11 cellular contexts compared by ENCODE assay signal in the genomic region with DNA sequence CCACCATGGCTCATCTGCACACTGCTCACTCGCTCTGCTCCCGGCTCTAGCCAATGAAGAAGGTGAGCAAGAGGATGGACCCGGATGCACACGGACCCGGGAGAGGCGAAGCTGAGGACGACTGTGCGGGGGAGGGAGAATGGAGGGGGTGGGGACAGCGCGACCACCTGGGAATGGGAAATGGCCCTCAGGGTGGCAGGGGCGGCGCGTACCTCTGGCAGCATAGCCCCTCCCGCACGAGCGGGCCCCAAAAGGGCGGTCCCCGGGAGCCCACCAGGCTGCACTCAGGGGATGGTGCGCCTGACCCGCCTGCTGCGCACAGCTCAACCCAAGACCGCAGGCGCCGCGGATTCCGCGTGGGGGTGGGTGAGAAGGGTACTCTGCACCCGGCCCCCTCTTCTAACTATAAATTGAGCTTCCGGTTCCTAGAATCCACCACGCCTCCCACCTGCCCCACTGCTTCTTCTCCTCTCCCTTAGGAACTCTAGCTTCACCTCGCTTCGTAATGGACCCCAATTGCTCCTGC. TPM values are rescaled to one million over a fixed set of nuclear protein-coding genes. Genes with fewer than 3 reads are reported as not detected.
DNase-seq lines count a peak whose midpoint lies in the region; ATAC-seq and TF ChIP-seq lines count a peak whose summit lies in the region.
"Had no signal": no experiment of that assay in that cellular context is flagged by ENCODE, and none has a peak within 500 bp of the region (broad histone marks: within the 10 kb centered on the region; RNA-seq: fewer than 3 reads in every experiment).

No MANE protein-coding gene starts in this region.

- no peaks in the 10 kb centered on the region for H3F3A ChIP-seq in smooth muscle cell (ENCODE audit: low read depth)

- ATAC-seq in foreskin keratinocyte (no peak), HG03280 (IDR thresholded peaks at IDR 0.05; ENCODE audit: unreplicated experiment) (no peak), HG03457 (IDR thresholded peaks at IDR 0.05; ENCODE audit: unreplicated experiment) (no peak)

- H3K27ac ChIP-seq in esophagus (ENCODE audit: low read depth in 2 of 2, low read length in 1 of 2) (peak overlapping the region in 1 of 2 donors; percentile 4), smooth muscle cell (ENCODE audit: low read depth) (no peak overlapping the region), foreskin keratinocyte (no peak overlapping the region)
- H3K27ac ChIP-seq: neutrophil had no signal

- H3K9me3 Mint-ChIP-seq in activated CD4-positive, alpha-beta memory T cell treated with anti-CD3 and anti-CD28 coated beads, Interleukin-2, amount 10 ng/mL, durations not matched to agents 7 days and 5 days: no peaks in the 10 kb centered on the region

- H3K4me2 ChIP-seq in smooth muscle cell: peak overlapping the region; percentile 69

- H3K27me3 ChIP-seq in esophagus (ENCODE audit: control insufficient read depth in 1 of 2, insufficient read depth in 2 of 2, low read length in 2 of 2): no peaks in the 10 kb centered on the region
- H3K27me3 ChIP-seq in smooth muscle cell (ENCODE audit: low read depth): peaks cover 74% of the 10 kb centered on the region
- peaks cover 3% of the 10 kb centered on the region for H3K27me3 ChIP-seq in foreskin keratinocyte

- H2AFZ ChIP-seq in smooth muscle cell (ENCODE audit: low read depth): no peak overlapping the region

- H4K20me1 ChIP-seq in smooth muscle cell (ENCODE audit: low read depth): no peaks in the 10 kb centered on the region

- H3K4me3 Mint-ChIP-seq in activated CD4-positive, alpha-beta memory T cell treated with anti-CD3 and anti-CD28 coated beads, Interleukin-2, amount 10 ng/mL, durations not matched to agents 7 days and 5 days: peak overlapping the region; percentile 44

- no peak overlapping the region for H3K27ac Mint-ChIP-seq in activated CD4-positive, alpha-beta memory T cell treated with anti-CD3 and anti-CD28 coated beads, Interleukin-2, amount 10 ng/mL, durations not matched to agents 7 days and 5 days

- peaks cover 0 to 5% of the 10 kb centered on the region in 2 donors for H3K4me1 ChIP-seq in esophagus (ENCODE audit: control insufficient read depth in 2 of 2, insufficient read depth in 2 of 2, low read length in 1 of 2)
- no peaks in the 10 kb centered on the region for H3K4me1 ChIP-seq in smooth muscle cell (ENCODE audit: low read depth)
- no peaks in the 10 kb centered on the region for H3K4me1 ChIP-seq in foreskin keratinocyte

- TF ChIP-seq CTCF in smooth muscle cell (IDR thresholded peaks at IDR 0.05; ENCODE audit: borderline replicate concordance, insufficient read depth, poor library complexity, severe bottlenecking) (no peak), foreskin keratinocyte (conservative IDR thresholded peaks at IDR 0.05) (no peak)

- peak; percentile 37 for DNase-seq in ELF-1 (ENCODE audit: low read depth, low spot score)
- peak; percentile 60 for DNase-seq in activated CD4-positive, alpha-beta memory T cell treated with anti-CD3 and anti-CD28 coated beads, Interleukin-2, amount 10 ng/mL, durations not matched to agents 7 days and 5 days
- DNase-seq in smooth muscle cell (lab: John Stamatoyannopoulos, UW; ENCODE audit: unreplicated experiment): no peak
- no peak for DNase-seq in foreskin keratinocyte
- DNase-seq in COLO668 (lab: John Stamatoyannopoulos, UW; ENCODE audit: unreplicated experiment): no peak
- DNase-seq: anterior cingulate cortex, NCI-H226 had no signal

- H3K9ac ChIP-seq in smooth muscle cell (ENCODE audit: low read depth): no peak overlapping the region

- no peaks in the 10 kb centered on the region for H3K9me3 ChIP-seq in esophagus (ENCODE audit: control insufficient read depth in 2 of 2, insufficient read depth in 1 of 2, low read depth in 1 of 2, low read length in 1 of 2)
- H3K9me3 ChIP-seq in smooth muscle cell (replicated peaks; ENCODE audit: low read depth): no peaks in the 10 kb centered on the region
- H3K9me3 ChIP-seq: neutrophil had no signal

- CTCF ChIA-PET in activated CD4-positive, alpha-beta memory T cell treated with anti-CD3 and anti-CD28 coated beads, Interleukin-2, amount 10 ng/mL, durations not matched to agents 7 days and 5 days (lab: Charles Lee): interaction anchor here (0.7 to 1.6 kb wide), 3 partner anchors 14 to 32 kb away, joined by 3 to 12 read pairs (median 3); no protein-coding TSS in a partner anchor

- H3K27me3 Mint-ChIP-seq in activated CD4-positive, alpha-beta memory T cell treated with anti-CD3 and anti-CD28 coated beads, Interleukin-2, amount 10 ng/mL, durations not matched to agents 7 days and 5 days: peaks cover 46% of the 10 kb centered on the region

- H3K36me3 ChIP-seq in esophagus (ENCODE audit: control insufficient read depth in 2 of 2, insufficient read depth in 2 of 2, low read length in 1 of 2) (no peaks in the 10 kb centered on the region), smooth muscle cell (ENCODE audit: low read depth) (no peaks in the 10 kb centered on the region)
- H3K36me3 ChIP-seq: neutrophil had no signal

- POLR2A ChIA-PET in activated CD4-positive, alpha-beta memory T cell treated with anti-CD3 and anti-CD28 coated beads, Interleukin-2, amount 10 ng/mL, durations not matched to agents 7 days and 5 days (lab: Charles Lee): interaction anchor here (0.7 to 1.7 kb wide), 2 partner anchors 13 to 26 kb away, joined by 6 to 8 read pairs; no protein-coding TSS in a partner anchor

- H3K4me3 ChIP-seq in esophagus (ENCODE audit: low read depth in 1 of 2, low read length in 2 of 2): peak overlapping the region; percentile 5 to 31
- peak overlapping the region; percentile 6 for H3K4me3 ChIP-seq in smooth muscle cell

- 26 to 36% methylated on average over 14 to 32 of the region's 32 CpGs for WGBS in esophagus, 2 donors
- 7% methylated on average over 30 of the region's 32 CpGs for WGBS in smooth muscle cell (ENCODE audit: low lambda C conversion rate)

- peaks cover 21% of the 10 kb centered on the region for H3K4me1 Mint-ChIP-seq in activated CD4-positive, alpha-beta memory T cell treated with anti-CD3 and anti-CD28 coated beads, Interleukin-2, amount 10 ng/mL, durations not matched to agents 7 days and 5 days

- no peaks in the 10 kb centered on the region for H3K36me3 Mint-ChIP-seq in activated CD4-positive, alpha-beta memory T cell treated with anti-CD3 and anti-CD28 coated beads, Interleukin-2, amount 10 ng/mL, durations not matched to agents 7 days and 5 days (ENCODE audit: low read depth)

- H3K79me2 ChIP-seq in smooth muscle cell (ENCODE audit: low read depth): no peaks in the 10 kb centered on the region

RNA-seq across cellular contexts. Expression of gene MT1H, which starts 6.1 kb away (rescaled TPM):
- not detected for total RNA-seq in activated CD4-positive, alpha-beta memory T cell treated with anti-CD3 and anti-CD28 coated beads, Interleukin-2, amount 10 ng/mL, durations not matched to agents 7 days and 5 days
- polyA plus RNA-seq in esophagus (10 to 100 TPM; 32.9 to 63.3 TPM), smooth muscle cell (not detected in 2 replicates), foreskin keratinocyte (0.53 TPM in 1 of 2 replicates, not detected in the other)
- total RNA-seq in smooth muscle cell (not detected in 2 replicates), foreskin keratinocyte (not detected in 2 replicates)

RNA-seq across cellular contexts. Expression of gene MT1X, which starts 6.5 kb away (rescaled TPM):
- 10 to 100 TPM; 28.4 to 33.1 TPM for total RNA-seq in activated CD4-positive, alpha-beta memory T cell treated with anti-CD3 and anti-CD28 coated beads, Interleukin-2, amount 10 ng/mL, durations not matched to agents 7 days and 5 days
- polyA plus RNA-seq in esophagus (1,000 to 10,000 TPM; 1,462 to 1,505 TPM), smooth muscle cell (11.7 and 12.8 TPM in 2 replicates), foreskin keratinocyte (178 and 346 TPM in 2 replicates)
- total RNA-seq in smooth muscle cell (0.76 and 4.3 TPM in 2 replicates), foreskin keratinocyte (121 and 247 TPM in 2 replicates)

RNA-seq across cellular contexts. Expression of gene MT1G, which starts 7.9 kb away (rescaled TPM):
- total RNA-seq in activated CD4-positive, alpha-beta memory T cell treated with anti-CD3 and anti-CD28 coated beads, Interleukin-2, amount 10 ng/mL, durations not matched to agents 7 days and 5 days: 1 to 10 TPM; 2.2 to 2.9 TPM
- 100 to 1,000 TPM; 459 to 751 TPM for polyA plus RNA-seq in esophagus
- total RNA-seq in smooth muscle cell: not detected in 2 replicates
- polyA plus RNA-seq in smooth muscle cell: 0.40 TPM in 1 of 2 replicates, not detected in the other
- total RNA-seq in foreskin keratinocyte: 1.7 and 8.3 TPM in 2 replicates
- polyA plus RNA-seq in foreskin keratinocyte: 5.5 and 13.3 TPM in 2 replicates

RNA-seq across cellular contexts. Expression of gene MT1F, which starts 18.0 kb away (rescaled TPM):
- 10 to 100 TPM; 15.8 to 16.4 TPM for total RNA-seq in activated CD4-positive, alpha-beta memory T cell treated with anti-CD3 and anti-CD28 coated beads, Interleukin-2, amount 10 ng/mL, durations not matched to agents 7 days and 5 days
- polyA plus RNA-seq in esophagus (10 to 100 TPM; 11.0 to 11.2 TPM), smooth muscle cell (0.50 and 2.3 TPM in 2 replicates), foreskin keratinocyte (5.1 and 8.7 TPM in 2 replicates)
- total RNA-seq in smooth muscle cell (0.81 and 5.9 TPM in 2 replicates), foreskin keratinocyte (4.9 and 5.2 TPM in 2 replicates)

RNA-seq across cellular contexts. Expression of gene MT1B, which starts 24.1 kb away (rescaled TPM):
- not detected for total RNA-seq in activated CD4-positive, alpha-beta memory T cell treated with anti-CD3 and anti-CD28 coated beads, Interleukin-2, amount 10 ng/mL, durations not matched to agents 7 days and 5 days
- polyA plus RNA-seq in esophagus (under 1 TPM in 1 of 2 donors, not detected in 1; 0.68 TPM), smooth muscle cell (not detected in 2 replicates), foreskin keratinocyte (not detected in 2 replicates)
- total RNA-seq in smooth muscle cell (not detected in 2 replicates), foreskin keratinocyte (not detected in 2 replicates)

Comparison
In these comparisons a context has a peak if more than half of its experiments do, and no peak if none do; other contexts are left out.
1. DNase-seq: peak in ELF-1 (single experiment) and activated CD4-positive, alpha-beta memory T cell treated with anti-CD3 and anti-CD28 coated beads, Interleukin-2, amount 10 ng/mL, durations not matched to agents 7 days and 5 days (single experiment); none in smooth muscle cell (single experiment), foreskin keratinocyte (0 of 2) and COLO668 (single experiment).